ENCODE assay signal across 20 cellular contexts in genomic region chr9:127307802-127308201, GRCh38. TPM values are rescaled to one million over a fixed set of nuclear protein-coding genes. Genes with fewer than 3 reads are reported as not detected.
A peak's percentile ranks its signal among the peaks of the same experiment; 100 is the strongest.
DNase-seq lines count a peak whose midpoint lies in the region; ATAC-seq and TF ChIP-seq lines count a peak whose summit lies in the region.
"Had no signal": no experiment of that assay in that cellular context is flagged by ENCODE, and none has a peak within 500 bp of the region (broad histone marks: within the 10 kb centered on the region; RNA-seq: fewer than 3 reads in every experiment).

No MANE protein-coding gene starts in this region.

- ATAC-seq in left ventricle myocardium superior, result peak; percentile 78

- H3K36me3 ChIP-seq in BE2C (no peaks in the 10 kb centered on the region; the same call in 1 of the 2 replicates), MG63 (no peaks in the 10 kb centered on the region; the same call in 1 of the 2 replicates)
- H3K36me3 ChIP-seq: gastroesophageal sphincter, lower lobe of right lung, tibial artery had no signal

- peaks cover 14% of the 10 kb centered on the region for H3K4me1 ChIP-seq in BE2C
- H3K4me1 ChIP-seq: parathyroid adenoma had no signal

- TF ChIP-seq CTCF in BE2C (IDR thresholded peaks at IDR 0.05; ENCODE audit: low read depth, low read length), result no peak
- no peak for TF ChIP-seq CTCF in GM10266 (IDR thresholded peaks at IDR 0.05; ENCODE audit: control insufficient read depth, insufficient read depth, low read depth, missing control alignments)

- intact Hi-C loops in left ventricle myocardium superior (cut with micrococcal nuclease), result no loop called here

- H3K27me3 ChIP-seq in BE2C (no peaks in the 10 kb centered on the region), MG63 (no peaks in the 10 kb centered on the region)
- H3K27me3 ChIP-seq: dorsolateral prefrontal cortex, gastroesophageal sphincter, tibial artery had no signal

- DNase-seq in BE2C, result peak; percentile 18
- DNase-seq in MG63, result peak; percentile 7
- peak; percentile 61 for DNase-seq in left ventricle myocardium superior
- peak; percentile 11 for DNase-seq in renal cortical epithelial cell (ENCODE audit: low read depth)
- DNase-seq in GM10266 (ENCODE audit: extremely low spot score), result no peak
- DNase-seq in NCI-H345 (lab: John Stamatoyannopoulos, UW), result no peak
- no peak for DNase-seq in NK-92 treated with Interleukin-12 subunit alpha and Interleukin-12 subunit beta, amount 100 ng/mL, for 24 hours (lab: John Stamatoyannopoulos, UW)
- DNase-seq: activated CD4-positive, alpha-beta T cell treated with anti-CD3 and anti-CD28 coated beads for 1 hour; activated effector memory CD4-positive, alpha-beta T cell treated with anti-CD3 and anti-CD28 coated beads, Interleukin-2, amount 50 U/mL, for 16 hours; activated naive CD8-positive, alpha-beta T cell treated with anti-CD3 and anti-CD28 coated beads, Interleukin-2, amount 10 ng/mL, durations not matched to agents 7 days and 5 days; Calu3; lower lobe of right lung; NCI-H1048; NCI-H1694; NCI-H510A; T-helper 2 cell; tibial artery had no signal

- H3K9me3 ChIP-seq in BE2C, result no peaks in the 10 kb centered on the region
- no peaks in the 10 kb centered on the region for H3K9me3 ChIP-seq in MG63
- H3K9me3 ChIP-seq: gastroesophageal sphincter, lower lobe of right lung, tibial artery had no signal

- H3K4me3 ChIP-seq in BE2C (ENCODE audit: low read depth, low read length), result no peak overlapping the region
- H3K4me3 ChIP-seq in MG63, result no peak overlapping the region
- H3K4me3 ChIP-seq: dorsolateral prefrontal cortex, gastroesophageal sphincter, lower lobe of right lung, tibial artery had no signal

RNA-seq across cellular contexts. Expression of gene GARNL3, which starts 43.2 kb away (rescaled TPM):
- 6.8 TPM for polyA plus RNA-seq in BE2C (2012; ENCODE audit: insufficient read depth, insufficient read length, low read depth)
- 0.57 and 1.9 TPM in 2 replicates for total RNA-seq in MG63 (2014; rRNA removed; shearing (Covaris generic); ENCODE audit: low replicate concordance)
- total RNA-seq in left ventricle myocardium superior (17.3 TPM), renal cortical epithelial cell (9.0 and 13.9 TPM in 2 replicates)

Comparison
In these comparisons a context has a peak if more than half of its experiments do, and no peak if none do; other contexts are left out.
1. DNase-seq: peak in BE2C (single experiment), MG63 (single experiment), left ventricle myocardium superior (single experiment) and renal cortical epithelial cell (single experiment); none in GM10266 (single experiment), NCI-H345 (single experiment) and NK-92 treated with Interleukin-12 subunit alpha and Interleukin-12 subunit beta, amount 100 ng/mL, for 24 hours (single experiment).